Comparison of ENCODE assay signal across 8 cellular contexts in genomic region chr1:203794764-203795381, GRCh38. TPM values are rescaled to one million over a fixed set of nuclear protein-coding genes. Genes with fewer than 3 reads are reported as not detected.
DNase-seq lines count a peak whose midpoint lies in the region; ATAC-seq and TF ChIP-seq lines count a peak whose summit lies in the region.

No MANE protein-coding gene starts in this region.

- H2AFZ ChIP-seq in DND-41 (ENCODE audit: low read depth, low read length) (peak overlapping the region; percentile 89), parathyroid adenoma (peak overlapping the region; percentile 68)

- H3K27ac ChIP-seq in DND-41 (ENCODE audit: low read length) (peak overlapping the region; percentile 93), SJSA1 (peak overlapping the region; percentile 98), parathyroid adenoma (peak overlapping the region; percentile 90)

- H3K4me3 ChIP-seq in DND-41 (ENCODE audit: low read depth in 1 of 2, low read length in 2 of 2) (peak overlapping the region; percentile 79 to 93), SJSA1 (peak overlapping the region; percentile 68), epithelial cell of proximal tubule (ENCODE audit: low read depth, low read length) (peak overlapping the region; percentile 90), parathyroid adenoma (ENCODE audit: low read depth, low read length) (peak overlapping the region; percentile 90)

- H3K36me3 ChIP-seq in DND-41 (ENCODE audit: insufficient read depth, low read length) (peaks cover 37% of the 10 kb centered on the region), SJSA1 (peaks cover 39% of the 10 kb centered on the region), parathyroid adenoma (ENCODE audit: control insufficient read depth, insufficient read depth, low read length) (no peaks in the 10 kb centered on the region)

- TF ChIP-seq CTCF in DND-41 (IDR thresholded peaks at IDR 0.05; ENCODE audit: borderline replicate concordance, extremely low read depth, low read length, poor library complexity, severe bottlenecking) (no peak), epithelial cell of proximal tubule (conservative IDR thresholded peaks at IDR 0.05; ENCODE audit: low read depth, low read length) (no peak), parathyroid adenoma (IDR thresholded peaks at IDR 0.05) (no peak)

- H3K9ac ChIP-seq in DND-41 (ENCODE audit: low read depth, low read length) (peak overlapping the region; percentile 79), parathyroid adenoma (no peak overlapping the region)

- DNase-seq in DND-41 (no peak), SJSA1 (ENCODE audit: low read depth in 1 of 2, low spot score in 2 of 2) (no peak), epithelial cell of proximal tubule (ENCODE audit: low read depth) (no peak), NCI-H2029 treated with DMSO at 0.1 percent for 48 hours (lab: John Stamatoyannopoulos, UW) (no peak), SKM-1 (lab: John Stamatoyannopoulos, UW; ENCODE audit: unreplicated experiment) (no peak), GOT3 (lab: John Stamatoyannopoulos, UW) (no peak)

- H3K27me3 ChIP-seq in DND-41 (ENCODE audit: insufficient read depth, low read length, poor library complexity), result no peaks in the 10 kb centered on the region
- no peaks in the 10 kb centered on the region for H3K27me3 ChIP-seq in SJSA1 (replicated peaks)
- no peaks in the 10 kb centered on the region for H3K27me3 ChIP-seq in parathyroid adenoma (ENCODE audit: control insufficient read depth, insufficient read depth, low read length)

- H3K4me1 ChIP-seq in DND-41 (ENCODE audit: insufficient read depth, low read length) (peaks cover 49% of the 10 kb centered on the region), SJSA1 (replicated peaks) (peaks cover 14% of the 10 kb centered on the region), parathyroid adenoma (peaks cover 13% of the 10 kb centered on the region)

- H3K4me2 ChIP-seq in DND-41 (ENCODE audit: insufficient read depth, low read length) (peak overlapping the region; percentile 89), parathyroid adenoma (ENCODE audit: low read length) (peak overlapping the region; percentile 64)

- H3K79me2 ChIP-seq in DND-41 (ENCODE audit: insufficient read depth, low read length) (peaks cover 44% of the 10 kb centered on the region), parathyroid adenoma (peaks cover 27% of the 10 kb centered on the region)

- no peak for ATAC-seq in DND-41 (ENCODE audit: insufficient read depth, low read depth)
- ATAC-seq in HG02852 (IDR thresholded peaks at IDR 0.05; ENCODE audit: unreplicated experiment), result no peak

- peaks cover 38% of the 10 kb centered on the region for H4K20me1 ChIP-seq in DND-41 (ENCODE audit: insufficient read depth, low read length)

- H3K9me3 ChIP-seq in DND-41 (ENCODE audit: insufficient read depth, low read length, severe bottlenecking), result no peaks in the 10 kb centered on the region
- H3K9me3 ChIP-seq in SJSA1 (replicated peaks), result no peaks in the 10 kb centered on the region
- H3K9me3 ChIP-seq in parathyroid adenoma (ENCODE audit: control insufficient read depth, low read length), result no peaks in the 10 kb centered on the region

RNA-seq across cellular contexts. Expression of gene ZBED6, which starts 0.6 kb away (rescaled TPM):
- 10.1 and 12.9 TPM in 2 replicates for total RNA-seq in SJSA1 (2014; rRNA removed; shearing (Covaris generic))
- 4.8 and 13.6 TPM in 2 replicates for total RNA-seq in epithelial cell of proximal tubule

RNA-seq across cellular contexts. Expression of gene ZC3H11A, which starts 0.6 kb away (rescaled TPM):
- 73.5 and 99.3 TPM in 2 replicates for total RNA-seq in SJSA1 (2014; rRNA removed; shearing (Covaris generic))
- 50.5 and 56.8 TPM in 2 replicates for total RNA-seq in epithelial cell of proximal tubule

RNA-seq across cellular contexts. Expression of gene LAX1, which starts 29.9 kb away (rescaled TPM):
- 0.03 TPM in 1 of 2 replicates, not detected in the other for total RNA-seq in SJSA1 (2014; rRNA removed; shearing (Covaris generic))
- total RNA-seq in epithelial cell of proximal tubule, result 0.06 TPM in 1 of 2 replicates, not detected in the other
